Comparison of ENCODE assay signal across 10 cellular contexts in genomic region chr7:192701-193536, GRCh38. TPM values are rescaled to one million over a fixed set of nuclear protein-coding genes. Genes with fewer than 3 reads are reported as not detected.
A peak's percentile ranks its signal among the peaks of the same experiment; 100 is the strongest.
DNase-seq lines count a peak whose midpoint lies in the region; ATAC-seq and TF ChIP-seq lines count a peak whose summit lies in the region.
"Had no signal": no experiment of that assay in that cellular context is flagged by ENCODE, and none has a peak within 500 bp of the region (broad histone marks: within the 10 kb centered on the region; RNA-seq: fewer than 3 reads in every experiment).

No MANE protein-coding gene starts in this region.

- peak overlapping the region; percentile 48 to 88 for H3K27ac ChIP-seq in liver (ENCODE audit: low read depth in 1 of 2, low read length in 2 of 2)
- peak overlapping the region in 1 of 2 donors; percentile 79 for H3K27ac ChIP-seq in testis
- H3K27ac ChIP-seq: 22Rv1 had no signal

- CTCF ChIA-PET in MCF 10A (lab: Yijun Ruan, JAX) = no interaction called here

- H3K4me3 ChIP-seq in liver (ENCODE audit: low read depth in 1 of 3, low read length in 3 of 3) (peak overlapping the region; percentile 52 to 89 (median 81)), testis (peak overlapping the region; percentile 62 to 74)

- H3K36me3 Mint-ChIP-seq in MCF 10A (ENCODE audit: insufficient read depth, unreplicated experiment) = peaks cover 14% of the 10 kb centered on the region

- in situ Hi-C loops in GM13976 (cut with MboI; ENCODE audit: low sequenced_read_pairs, unreplicated experiment) = no loop called here

- no peak for ATAC-seq in HG02588 (IDR thresholded peaks at IDR 0.05; ENCODE audit: unreplicated experiment)

- H3K9me3 ChIP-seq in liver (ENCODE audit: control insufficient read depth in 4 of 4, low read length in 3 of 4) (no peaks in the 10 kb centered on the region), testis (no peaks in the 10 kb centered on the region)

- TF ChIP-seq RAD21 in liver (IDR thresholded peaks at IDR 0.05) = no peak

- peaks cover 14% of the 10 kb centered on the region for H3K4me1 Mint-ChIP-seq in MCF 10A (ENCODE audit: insufficient read depth, unreplicated experiment)

- H3K4me1 ChIP-seq in liver (ENCODE audit: control insufficient read depth in 4 of 4, insufficient read depth in 4 of 4, low read length in 3 of 4) = peaks cover 10 to 46% (median 34%) of the 10 kb centered on the region in 4 donors
- peaks cover 18% of the 10 kb centered on the region for H3K4me1 ChIP-seq in testis

- no peaks in the 10 kb centered on the region for H3K9me3 Mint-ChIP-seq in MCF 10A (ENCODE audit: unreplicated experiment)
- H3K9me3 Mint-ChIP-seq: stimulated activated naive CD8-positive, alpha-beta T cell treated with anti-CD3 and anti-CD28 coated beads, Interleukin-15, Interleukin-2, amounts not matched to agents 100 ng/mL and 50 ng/mL, for 24 hours had no signal

- H3K27me3 Mint-ChIP-seq in MCF 10A (ENCODE audit: insufficient read depth, unreplicated experiment) = no peaks in the 10 kb centered on the region

- H3K36me3 ChIP-seq in liver (ENCODE audit: control insufficient read depth in 4 of 4, insufficient read depth in 3 of 4, low read depth in 1 of 4, low read length in 3 of 4) (peaks cover 2 to 15% (median 7%) of the 10 kb centered on the region in 4 donors), testis (ENCODE audit: low read depth, missing control alignments) (no peaks in the 10 kb centered on the region)

- DNase-seq in DMS 273 (lab: John Stamatoyannopoulos, UW; ENCODE audit: unreplicated experiment) = peak; percentile 75
- DNase-seq in DMS 273 treated with DMSO at 0.1 percent for 48 hours (lab: John Stamatoyannopoulos, UW) = no peak
- DNase-seq in MCF 10A (ENCODE audit: unreplicated experiment) = peak; percentile 9
- no peak for DNase-seq in testis
- DNase-seq in GM13976 (ENCODE audit: low spot score) = no peak
- no peak for DNase-seq in NCI-H2081 (lab: John Stamatoyannopoulos, UW)

- BruUV-seq in MCF 10A (replicated peaks; lab: Mats Ljungman, UMichigan) = no TSS peak

- peak overlapping the region; percentile 75 for H3K4me3 Mint-ChIP-seq in MCF 10A (ENCODE audit: unreplicated experiment)

- intact Hi-C loops in MCF 10A (cut with micrococcal nuclease) = loop anchor here (5.0 kb wide), 1 partner anchor 49 kb away; no protein-coding TSS in a partner anchor
- intact Hi-C loops in testis (cut with DNase I; ENCODE audit: low total_unique reads) = no loop called here

- peak overlapping the region in 1 of 2 donors; percentile 59 for H3K9ac ChIP-seq in liver (ENCODE audit: low read depth in 1 of 2, low read length in 2 of 2)

- no peak for TF ChIP-seq POLR2A in testis (IDR thresholded peaks at IDR 0.05)

- POLR2A ChIA-PET in MCF 10A (lab: Yijun Ruan, JAX) = interaction anchor here (0.6 to 2.1 kb wide), 12 partner anchors 38 to 967 kb away, joined by 3 to 13 read pairs (median 4); partner anchors contain the start of gene ZFAND2A

- H3K27me3 ChIP-seq in liver (ENCODE audit: control insufficient read depth in 4 of 4, insufficient read depth in 4 of 4, low read length in 3 of 4) (no peaks in the 10 kb centered on the region), testis (no peaks in the 10 kb centered on the region)

- under 1% methylated on average over 124 of the region's 124 CpGs for WGBS in liver
- WGBS in testis, 2 donors = 1% methylated on average over 26 of the region's 124 CpGs; no CpG with 5 or more reads in 1 of the 2 donors

- H3K27ac Mint-ChIP-seq in MCF 10A (ENCODE audit: low read depth, unreplicated experiment) = no peak overlapping the region
- H3K27ac Mint-ChIP-seq: stimulated activated naive CD8-positive, alpha-beta T cell treated with anti-CD3 and anti-CD28 coated beads, Interleukin-15, Interleukin-2, amounts not matched to agents 100 ng/mL and 50 ng/mL, for 24 hours had no signal

- TF ChIP-seq CTCF in MCF 10A (IDR thresholded peaks at IDR 0.05; ENCODE audit: unreplicated experiment) (no peak), liver (IDR thresholded peaks at IDR 0.05; ENCODE audit: low read depth, low read length, missing input control) (no peak), testis (IDR thresholded peaks at IDR 0.05) (no peak), GM13976 (IDR thresholded peaks at IDR 0.05; ENCODE audit: borderline replicate concordance, control extremely low read depth, extremely low read depth, insufficient read depth, missing control alignments) (no peak)

TF ChIP-seq in liver, 16 proteins besides CTCF, POLR2A, EP300 and RAD21:
- no peak for TF ChIP-seq ZBTB33 (IDR thresholded peaks at IDR 0.05)
- TF ChIP-seq HNF4A (conservative IDR thresholded peaks at IDR 0.05) = peak in 1 of 2 donors; percentile 10

RNA-seq across cellular contexts. Expression of gene FAM20C, which starts 0.5 kb away (rescaled TPM):
- 8.8 and 14.2 TPM in 2 replicates for total RNA-seq in MCF 10A (2022)
- 10 to 100 TPM; 13.4 to 31.7 TPM for total RNA-seq in liver
- 10 to 100 TPM; 31.3 to 40.4 TPM for polyA plus RNA-seq in liver
- total RNA-seq in testis = 10 to 100 TPM; 34.0 to 36.7 TPM
- 14.0 TPM for polyA plus RNA-seq in testis (ENCODE audit: insufficient read depth, low read depth, low replicate concordance)

Comparison
In these comparisons a context has a peak if more than half of its experiments do, and no peak if none do; other contexts are left out.
1. DNase-seq: peak in DMS 273 (single experiment) and MCF 10A (single experiment); none in DMS 273 treated with DMSO at 0.1 percent for 48 hours (single experiment), testis (single experiment), GM13976 (single experiment) and NCI-H2081 (0 of 2).